In genomic region chr7:41881313-41882130, GRCh38 we compare ENCODE assay signal across 8 cellular contexts.
DNase-seq lines count a peak whose midpoint lies in the region; ATAC-seq and TF ChIP-seq lines count a peak whose summit lies in the region.

No MANE protein-coding gene starts in this region.

- peak overlapping the region; percentile 25 for H3K4me3 Mint-ChIP-seq in activated CD4-positive, alpha-beta memory T cell treated with anti-CD3 and anti-CD28 coated beads, Interleukin-2, amount 10 ng/mL, durations not matched to agents 7 days and 5 days

- H3K27ac ChIP-seq in HL-60 (replicated peaks) = peak overlapping the region; percentile 84

- intact Hi-C loops in left cardiac atrium (cut with DNase I) = no loop called here

- POLR2A ChIA-PET in activated CD4-positive, alpha-beta memory T cell treated with anti-CD3 and anti-CD28 coated beads, Interleukin-2, amount 10 ng/mL, durations not matched to agents 7 days and 5 days (lab: Charles Lee) = interaction anchor here (0.6 kb wide), 1 partner anchor 67 kb away, joined by 3 read pairs; no protein-coding TSS in a partner anchor

- TF ChIP-seq CTCF in HL-60 (IDR thresholded peaks at IDR 0.05; ENCODE audit: insufficient read depth, low read length) = no peak

- no peaks in the 10 kb centered on the region for H3K27me3 ChIP-seq in HL-60 (ENCODE audit: insufficient read depth, poor library complexity, severe bottlenecking)

- H3K4me3 ChIP-seq in HL-60 (replicated peaks; ENCODE audit: insufficient read depth, low read length) = no peak overlapping the region

- H3K9me3 Mint-ChIP-seq in activated CD4-positive, alpha-beta memory T cell treated with anti-CD3 and anti-CD28 coated beads, Interleukin-2, amount 10 ng/mL, durations not matched to agents 7 days and 5 days = peaks cover 30% of the 10 kb centered on the region

- H3K27me3 Mint-ChIP-seq in activated CD4-positive, alpha-beta memory T cell treated with anti-CD3 and anti-CD28 coated beads, Interleukin-2, amount 10 ng/mL, durations not matched to agents 7 days and 5 days = no peaks in the 10 kb centered on the region

- H3K27ac Mint-ChIP-seq in activated CD4-positive, alpha-beta memory T cell treated with anti-CD3 and anti-CD28 coated beads, Interleukin-2, amount 10 ng/mL, durations not matched to agents 7 days and 5 days = peak overlapping the region; percentile 100

- H3K36me3 Mint-ChIP-seq in activated CD4-positive, alpha-beta memory T cell treated with anti-CD3 and anti-CD28 coated beads, Interleukin-2, amount 10 ng/mL, durations not matched to agents 7 days and 5 days (ENCODE audit: low read depth) = peaks cover 37% of the 10 kb centered on the region

- CTCF ChIA-PET in activated CD4-positive, alpha-beta memory T cell treated with anti-CD3 and anti-CD28 coated beads, Interleukin-2, amount 10 ng/mL, durations not matched to agents 7 days and 5 days (lab: Charles Lee) = interaction anchor here (1.6 to 1.8 kb wide), 2 partner anchors 59 to 176 kb away, joined by 5 to 6 read pairs; no protein-coding TSS in a partner anchor

- peak; percentile 97 for ATAC-seq in GM19468 (IDR thresholded peaks at IDR 0.05; ENCODE audit: extremely low read depth, unreplicated experiment)
- ATAC-seq in left cardiac atrium = peak; percentile 36 to 47

- DNase-seq in Ammon's horn (ENCODE audit: low spot score) (peak; percentile 60), HL-60 (ENCODE audit: low read depth in 1 of 2, low spot score in 1 of 2) (peak; percentile 94 to 97), left cardiac atrium (no peak), NCI-H1092 treated with DMSO at 0.1 percent for 48 hours (lab: John Stamatoyannopoulos, UW) (no peak), GM03348 (ENCODE audit: low spot score) (no peak)
- DNase-seq in activated CD4-positive, alpha-beta memory T cell treated with anti-CD3 and anti-CD28 coated beads, Interleukin-2, amount 10 ng/mL, durations not matched to agents 7 days and 5 days = peak; percentile 85
- peak; percentile 64 to 70 for DNase-seq in stimulated activated CD8-positive, alpha-beta memory T cell treated with anti-CD3 and anti-CD28 coated beads, Interleukin-15, amount 100 ng/mL, for 4 hours (ENCODE audit: low read depth in 2 of 2)

- peaks cover 38% of the 10 kb centered on the region for H3K4me1 Mint-ChIP-seq in activated CD4-positive, alpha-beta memory T cell treated with anti-CD3 and anti-CD28 coated beads, Interleukin-2, amount 10 ng/mL, durations not matched to agents 7 days and 5 days

Comparison
In these comparisons a context has a peak if more than half of its experiments do, and no peak if none do; other contexts are left out.
1. DNase-seq: peak in Ammon's horn (single experiment), HL-60 (2 of 2), activated CD4-positive, alpha-beta memory T cell treated with anti-CD3 and anti-CD28 coated beads, Interleukin-2, amount 10 ng/mL, durations not matched to agents 7 days and 5 days (single experiment) and stimulated activated CD8-positive, alpha-beta memory T cell treated with anti-CD3 and anti-CD28 coated beads, Interleukin-15, amount 100 ng/mL, for 4 hours (2 of 2); none in left cardiac atrium (single experiment), NCI-H1092 treated with DMSO at 0.1 percent for 48 hours (single experiment) and GM03348 (single experiment).